Comparison of ENCODE assay signal across 13 cellular contexts in the genomic region with DNA sequence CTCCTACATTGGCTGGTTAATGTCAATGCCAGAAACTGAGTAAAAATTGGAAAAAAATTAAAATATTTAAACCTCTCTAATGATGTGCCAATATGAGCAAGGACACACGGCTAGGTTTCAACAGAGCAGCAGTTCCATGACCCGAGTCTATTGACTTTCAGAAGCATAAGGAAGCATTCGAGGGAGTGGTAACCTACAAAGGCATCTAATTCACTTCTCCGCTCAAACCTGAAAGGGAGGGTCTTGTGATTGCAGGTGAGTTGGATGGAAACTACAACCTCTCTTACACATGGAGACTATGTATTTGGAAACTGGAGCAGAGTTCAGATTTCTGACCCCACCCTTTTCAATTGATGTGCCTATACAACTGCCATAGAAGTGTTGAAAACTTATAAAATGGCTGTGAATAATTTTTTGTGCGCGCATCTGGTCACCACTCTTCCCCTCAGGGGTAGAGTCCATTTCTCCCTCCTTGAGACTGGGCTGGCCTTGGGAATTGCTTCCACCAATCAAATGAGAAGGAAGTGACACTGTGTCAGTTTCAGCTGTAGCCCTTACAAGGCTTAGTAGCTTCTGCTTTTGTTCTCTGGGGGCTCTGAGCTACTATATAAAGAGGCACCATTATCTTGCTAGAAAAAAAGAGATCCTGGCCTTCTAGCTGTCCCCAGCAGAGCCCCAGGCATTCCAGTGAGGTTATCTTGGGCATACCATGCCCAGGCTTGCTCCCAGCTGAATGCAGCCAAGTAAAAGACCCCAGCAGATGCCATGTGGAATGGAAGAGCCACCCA.
A peak's percentile ranks its signal among the peaks of the same experiment; 100 is the strongest.
DNase-seq lines count a peak whose midpoint lies in the region; ATAC-seq and TF ChIP-seq lines count a peak whose summit lies in the region.
"Had no signal": no experiment of that assay in that cellular context is flagged by ENCODE, and none has a peak within 500 bp of the region (broad histone marks: within the 10 kb centered on the region; RNA-seq: fewer than 3 reads in every experiment).

No MANE protein-coding gene starts in this region.

- TF ChIP-seq CTCF in GM23338 (conservative IDR thresholded peaks at IDR 0.05; ENCODE audit: low read depth in 2 of 2) (no peak), NB4 (IDR thresholded peaks at IDR 0.05; ENCODE audit: low read depth, low read length) (no peak)

- no peaks in the 10 kb centered on the region for H3K9me3 Mint-ChIP-seq in GM23338

- H3K36me3 Mint-ChIP-seq in GM23338 (ENCODE audit: low read depth), result no peaks in the 10 kb centered on the region
- H3K36me3 Mint-ChIP-seq: CD4-positive, CD25-positive, alpha-beta regulatory T cell had no signal

- H3K4me2 ChIP-seq in GM23338, result no peak overlapping the region

- H2AFZ ChIP-seq in GM23338, result peak overlapping the region; percentile 83; the same call in 1 of the 2 replicates
- peak overlapping the region; percentile 21 for H2AFZ ChIP-seq in neuron (ENCODE audit: low read depth, low read length)

- no peaks in the 10 kb centered on the region for H3F3A ChIP-seq in GM23338 (replicated peaks; ENCODE audit: low read depth)

- no peaks in the 10 kb centered on the region for H4K20me1 ChIP-seq in GM23338 (replicated peaks; ENCODE audit: insufficient read depth)

- no peaks in the 10 kb centered on the region for H3K36me3 ChIP-seq in GM23338 (ENCODE audit: insufficient read depth)
- H3K36me3 ChIP-seq in neuron (ENCODE audit: insufficient read depth, low read length), result no peaks in the 10 kb centered on the region

- no peaks in the 10 kb centered on the region for H3K27me3 Mint-ChIP-seq in GM23338 (ENCODE audit: insufficient read depth, low read depth, poor library complexity)
- H3K27me3 Mint-ChIP-seq: CD4-positive, CD25-positive, alpha-beta regulatory T cell had no signal

- H3K27ac ChIP-seq in GM23338 (ENCODE audit: low read depth), result no peak overlapping the region
- H3K27ac ChIP-seq: SK-N-MC had no signal

- no peak overlapping the region for H3K4me3 ChIP-seq in GM23338
- H3K4me3 ChIP-seq in NB4 (ENCODE audit: low read depth, low read length), result no peak overlapping the region
- H3K4me3 ChIP-seq in neuron (ENCODE audit: low read length), result no peak overlapping the region
- H3K4me3 ChIP-seq: SK-N-MC had no signal

- no peaks in the 10 kb centered on the region for H3K27me3 ChIP-seq in GM23338 (ENCODE audit: insufficient read depth)
- H3K27me3 ChIP-seq in neuron (ENCODE audit: insufficient read depth, low read length), result no peaks in the 10 kb centered on the region

- DNase-seq in GM23338 (ENCODE audit: low spot score), result no peak
- DNase-seq in NB4 (ENCODE audit: low read depth), result peak; percentile 4
- DNase-seq in germinal center (ENCODE audit: low spot score), result peak; percentile 16
- no peak for DNase-seq in stimulated activated CD4-positive, alpha-beta T cell treated with anti-CD3 and anti-CD28 coated beads, Interleukin-2, amount 100 ng/mL, for 48 hours
- DNase-seq in mucosa of gallbladder (ENCODE audit: low spot score), result no peak
- no peak for DNase-seq in NCI-H748 (lab: John Stamatoyannopoulos, UW; ENCODE audit: unreplicated experiment)
- DNase-seq: CD4-positive, CD25-positive, alpha-beta regulatory T cell; DMS79; NCI-H1436 treated with DMSO at 0.1 percent for 48 hours; NCI-H345; NCI-H748 treated with DMSO at 0.1 percent for 48 hours had no signal

- no peaks in the 10 kb centered on the region for H3K9me3 ChIP-seq in neuron (ENCODE audit: low read length)

- no peaks in the 10 kb centered on the region for H3K79me2 ChIP-seq in GM23338 (replicated peaks; ENCODE audit: insufficient read depth)

- H3K9me2 ChIP-seq in GM23338 (ENCODE audit: insufficient read depth), result no peaks in the 10 kb centered on the region

- H3K4me1 Mint-ChIP-seq in GM23338, result peaks cover 5% of the 10 kb centered on the region
- H3K4me1 Mint-ChIP-seq: CD4-positive, CD25-positive, alpha-beta regulatory T cell had no signal

- no peak for TF ChIP-seq POLR2A in NB4 (IDR thresholded peaks at IDR 0.05; ENCODE audit: extremely low read depth, insufficient read length)

- H3K4me1 ChIP-seq in GM23338 (ENCODE audit: insufficient read depth) (peaks cover 6% of the 10 kb centered on the region; the same call in 1 of the 2 replicates), neuron (ENCODE audit: insufficient read depth, low read length) (peaks cover 15% of the 10 kb centered on the region)

- no peak overlapping the region for H3K27ac Mint-ChIP-seq in GM23338
- H3K27ac Mint-ChIP-seq: CD4-positive, CD25-positive, alpha-beta regulatory T cell had no signal

- peak; percentile 60 for ATAC-seq in GM23338

- no peak overlapping the region for H3K4me3 Mint-ChIP-seq in GM23338
- H3K4me3 Mint-ChIP-seq: CD4-positive, CD25-positive, alpha-beta regulatory T cell had no signal

TF ChIP-seq in GM23338, 12 proteins besides CTCF, POLR2A, EP300 and RAD21 (continues in another document):
- TF ChIP-seq EZH2phosphoT487 (IDR thresholded peaks at IDR 0.05; ENCODE audit: unreplicated experiment) (no peak), EZH2 (IDR thresholded peaks at IDR 0.05; ENCODE audit: low read depth, unreplicated experiment) (no peak), CREB1 (CRISPR knock-in tag; IDR thresholded peaks at IDR 0.05; ENCODE audit: low read depth) (no peak), STAT1 (IDR thresholded peaks at IDR 0.05; ENCODE audit: unreplicated experiment) (no peak), POLR2AphosphoS5 (IDR thresholded peaks at IDR 0.05; ENCODE audit: low read depth) (no peak), ZNF331 (CRISPR knock-in tag; IDR thresholded peaks at IDR 0.05; ENCODE audit: low read depth) (no peak)
- TF ChIP-seq, protein P1, sequence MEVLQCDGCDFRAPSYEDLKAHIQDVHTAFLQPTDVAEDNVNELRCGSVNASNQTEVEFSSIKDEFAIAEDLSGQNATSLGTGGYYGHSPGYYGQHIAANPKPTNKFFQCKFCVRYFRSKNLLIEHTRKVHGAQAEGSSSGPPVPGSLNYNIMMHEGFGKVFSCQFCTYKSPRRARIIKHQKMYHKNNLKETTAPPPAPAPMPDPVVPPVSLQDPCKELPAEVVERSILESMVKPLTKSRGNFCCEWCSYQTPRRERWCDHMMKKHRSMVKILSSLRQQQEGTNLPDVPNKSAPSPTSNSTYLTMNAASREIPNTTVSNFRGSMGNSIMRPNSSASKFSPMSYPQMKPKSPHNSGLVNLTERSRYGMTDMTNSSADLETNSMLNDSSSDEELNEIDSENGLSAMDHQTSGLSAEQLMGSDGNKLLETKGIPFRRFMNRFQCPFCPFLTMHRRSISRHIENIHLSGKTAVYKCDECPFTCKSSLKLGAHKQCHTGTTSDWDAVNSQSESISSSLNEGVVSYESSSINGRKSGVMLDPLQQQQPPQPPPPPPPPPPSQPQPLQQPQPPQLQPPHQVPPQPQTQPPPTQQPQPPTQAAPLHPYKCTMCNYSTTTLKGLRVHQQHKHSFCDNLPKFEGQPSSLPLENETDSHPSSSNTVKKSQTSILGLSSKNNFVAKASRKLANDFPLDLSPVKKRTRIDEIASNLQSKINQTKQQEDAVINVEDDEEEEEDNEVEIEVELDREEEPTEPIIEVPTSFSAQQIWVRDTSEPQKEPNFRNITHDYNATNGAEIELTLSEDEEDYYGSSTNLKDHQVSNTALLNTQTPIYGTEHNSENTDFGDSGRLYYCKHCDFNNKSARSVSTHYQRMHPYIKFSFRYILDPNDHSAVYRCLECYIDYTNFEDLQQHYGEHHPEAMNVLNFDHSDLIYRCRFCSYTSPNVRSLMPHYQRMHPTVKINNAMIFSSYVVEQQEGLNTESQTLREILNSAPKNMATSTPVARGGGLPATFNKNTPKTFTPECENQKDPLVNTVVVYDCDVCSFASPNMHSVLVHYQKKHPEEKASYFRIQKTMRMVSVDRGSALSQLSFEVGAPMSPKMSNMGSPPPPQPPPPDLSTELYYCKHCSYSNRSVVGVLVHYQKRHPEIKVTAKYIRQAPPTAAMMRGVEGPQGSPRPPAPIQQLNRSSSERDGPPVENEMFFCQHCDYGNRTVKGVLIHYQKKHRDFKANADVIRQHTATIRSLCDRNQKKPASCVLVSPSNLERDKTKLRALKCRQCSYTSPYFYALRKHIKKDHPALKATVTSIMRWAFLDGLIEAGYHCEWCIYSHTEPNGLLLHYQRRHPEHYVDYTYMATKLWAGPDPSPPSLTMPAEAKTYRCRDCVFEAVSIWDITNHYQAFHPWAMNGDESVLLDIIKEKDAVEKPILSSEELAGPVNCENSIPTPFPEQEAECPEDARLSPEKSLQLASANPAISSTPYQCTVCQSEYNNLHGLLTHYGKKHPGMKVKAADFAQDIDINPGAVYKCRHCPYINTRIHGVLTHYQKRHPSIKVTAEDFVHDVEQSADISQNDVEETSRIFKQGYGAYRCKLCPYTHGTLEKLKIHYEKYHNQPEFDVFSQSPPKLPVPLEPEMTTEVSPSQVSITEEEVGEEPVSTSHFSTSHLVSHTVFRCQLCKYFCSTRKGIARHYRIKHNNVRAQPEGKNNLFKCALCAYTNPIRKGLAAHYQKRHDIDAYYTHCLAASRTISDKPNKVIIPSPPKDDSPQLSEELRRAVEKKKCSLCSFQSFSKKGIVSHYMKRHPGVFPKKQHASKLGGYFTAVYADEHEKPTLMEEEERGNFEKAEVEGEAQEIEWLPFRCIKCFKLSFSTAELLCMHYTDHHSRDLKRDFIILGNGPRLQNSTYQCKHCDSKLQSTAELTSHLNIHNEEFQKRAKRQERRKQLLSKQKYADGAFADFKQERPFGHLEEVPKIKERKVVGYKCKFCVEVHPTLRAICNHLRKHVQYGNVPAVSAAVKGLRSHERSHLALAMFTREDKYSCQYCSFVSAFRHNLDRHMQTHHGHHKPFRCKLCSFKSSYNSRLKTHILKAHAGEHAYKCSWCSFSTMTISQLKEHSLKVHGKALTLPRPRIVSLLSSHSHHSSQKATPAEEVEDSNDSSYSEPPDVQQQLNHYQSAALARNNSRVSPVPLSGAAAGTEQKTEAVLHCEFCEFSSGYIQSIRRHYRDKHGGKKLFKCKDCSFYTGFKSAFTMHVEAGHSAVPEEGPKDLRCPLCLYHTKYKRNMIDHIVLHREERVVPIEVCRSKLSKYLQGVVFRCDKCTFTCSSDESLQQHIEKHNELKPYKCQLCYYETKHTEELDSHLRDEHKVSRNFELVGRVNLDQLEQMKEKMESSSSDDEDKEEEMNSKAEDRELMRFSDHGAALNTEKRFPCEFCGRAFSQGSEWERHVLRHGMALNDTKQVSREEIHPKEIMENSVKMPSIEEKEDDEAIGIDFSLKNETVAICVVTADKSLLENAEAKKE (CRISPR knock-in tag; IDR thresholded peaks at IDR 0.05), result no peak

Comparison
In these comparisons a context has a peak if more than half of its experiments do, and no peak if none do; other contexts are left out.
1. DNase-seq: peak in NB4 (single experiment) and germinal center (single experiment); none in GM23338 (single experiment), stimulated activated CD4-positive, alpha-beta T cell treated with anti-CD3 and anti-CD28 coated beads, Interleukin-2, amount 100 ng/mL, for 48 hours (0 of 2), mucosa of gallbladder (single experiment) and NCI-H748 (single experiment).